Comparison of ENCODE assay signal across 1 cellular context in the genomic region with DNA sequence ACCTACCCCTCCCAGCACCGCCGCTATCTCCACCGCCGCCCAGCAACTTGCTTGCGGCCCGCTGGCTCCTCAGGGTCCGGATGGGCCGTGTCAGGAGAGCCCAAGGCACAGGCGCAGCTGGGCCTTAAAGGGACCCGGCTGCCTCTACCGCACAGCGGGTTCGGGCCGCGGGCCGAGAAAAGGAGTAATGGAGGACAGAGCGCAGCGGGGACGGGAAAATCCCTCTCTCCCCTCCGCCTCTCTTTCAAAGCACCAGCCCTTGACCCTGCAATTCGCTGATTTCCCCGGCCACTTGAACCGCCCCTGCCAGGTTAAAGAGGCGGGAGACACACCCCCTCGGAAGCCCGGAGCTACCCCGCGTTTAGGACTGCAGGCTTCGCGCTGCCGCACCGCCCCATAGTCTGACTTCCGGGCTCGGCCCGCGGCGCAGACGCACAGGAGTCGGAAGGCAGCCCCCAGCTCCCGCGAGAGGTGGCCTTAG.
A peak's percentile ranks its signal among the peaks of the same experiment; 100 is the strongest.
TF ChIP-seq lines count a peak whose summit lies in the region.

A gene with protein sequence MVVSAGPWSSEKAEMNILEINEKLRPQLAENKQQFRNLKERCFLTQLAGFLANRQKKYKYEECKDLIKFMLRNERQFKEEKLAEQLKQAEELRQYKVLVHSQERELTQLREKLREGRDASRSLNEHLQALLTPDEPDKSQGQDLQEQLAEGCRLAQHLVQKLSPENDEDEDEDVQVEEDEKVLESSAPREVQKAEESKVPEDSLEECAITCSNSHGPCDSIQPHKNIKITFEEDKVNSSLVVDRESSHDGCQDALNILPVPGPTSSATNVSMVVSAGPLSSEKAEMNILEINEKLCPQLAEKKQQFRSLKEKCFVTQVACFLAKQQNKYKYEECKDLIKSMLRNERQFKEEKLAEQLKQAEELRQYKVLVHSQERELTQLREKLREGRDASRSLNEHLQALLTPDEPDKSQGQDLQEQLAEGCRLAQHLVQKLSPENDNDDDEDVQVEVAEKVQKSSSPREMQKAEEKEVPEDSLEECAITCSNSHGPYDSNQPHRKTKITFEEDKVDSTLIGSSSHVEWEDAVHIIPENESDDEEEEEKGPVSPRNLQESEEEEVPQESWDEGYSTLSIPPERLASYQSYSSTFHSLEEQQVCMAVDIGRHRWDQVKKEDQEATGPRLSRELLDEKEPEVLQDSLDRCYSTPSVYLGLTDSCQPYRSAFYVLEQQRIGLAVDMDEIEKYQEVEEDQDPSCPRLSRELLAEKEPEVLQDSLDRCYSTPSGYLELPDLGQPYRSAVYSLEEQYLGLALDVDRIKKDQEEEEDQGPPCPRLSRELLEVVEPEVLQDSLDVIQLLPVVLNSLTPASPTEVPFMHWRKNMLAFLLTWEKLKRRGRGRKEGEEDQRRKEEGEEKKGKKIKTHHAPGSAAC (minus strand): TSS at position 371 of the 481 bp plus-strand sequence. CDS start 25,278 bp downstream, outside the sequence.

TF ChIP-seq in HEK293, 187 proteins besides CTCF, POLR2A, EP300 and RAD21 (continued from another document):
- TF ChIP-seq, protein P1, sequence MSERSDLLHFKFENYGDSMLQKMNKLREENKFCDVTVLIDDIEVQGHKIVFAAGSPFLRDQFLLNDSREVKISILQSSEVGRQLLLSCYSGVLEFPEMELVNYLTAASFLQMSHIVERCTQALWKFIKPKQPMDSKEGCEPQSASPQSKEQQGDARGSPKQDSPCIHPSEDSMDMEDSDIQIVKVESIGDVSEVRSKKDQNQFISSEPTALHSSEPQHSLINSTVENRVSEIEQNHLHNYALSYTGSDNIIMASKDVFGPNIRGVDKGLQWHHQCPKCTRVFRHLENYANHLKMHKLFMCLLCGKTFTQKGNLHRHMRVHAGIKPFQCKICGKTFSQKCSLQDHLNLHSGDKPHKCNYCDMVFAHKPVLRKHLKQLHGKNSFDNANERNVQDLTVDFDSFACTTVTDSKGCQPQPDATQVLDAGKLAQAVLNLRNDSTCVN (tag by site-specific recombination; optimal IDR thresholded peaks at IDR 0.05), result peak; percentile 48
- TF ChIP-seq KLF9 (tag by site-specific recombination; IDR thresholded peaks at IDR 0.05; ENCODE audit: low read depth) (peak; percentile 96), KLF10 (tag by site-specific recombination; IDR thresholded peaks at IDR 0.05) (peak; percentile 95), ZNF2 (tag by site-specific recombination; IDR thresholded peaks at IDR 0.05) (0 out of 2 replicates have a peak, but pooled peaks have one; percentile 37), ZBTB17 (tag by site-specific recombination; IDR thresholded peaks at IDR 0.05) (peak; percentile 38; the same call in 1 of the 2 replicates), ZXDB (tag by site-specific recombination; IDR thresholded peaks at IDR 0.05) (peak; percentile 75), ZBTB8A (tag by site-specific recombination; IDR thresholded peaks at IDR 0.05) (peak; percentile 48; the same call in 1 of the 2 replicates), KLF7 (tag by site-specific recombination; IDR thresholded peaks at IDR 0.05; ENCODE audit: borderline replicate concordance) (0 out of 2 replicates have a peak, but pooled peaks have one; percentile 25), GLIS2 (tag by site-specific recombination; IDR thresholded peaks at IDR 0.05) (peak; percentile 78), ZNF366 (tag by site-specific recombination; conservative IDR thresholded peaks at IDR 0.05) (peak; percentile 78), ZNF335 (tag by site-specific recombination; conservative IDR thresholded peaks at IDR 0.05) (peak; percentile 82), ZSCAN30 (tag by site-specific recombination; IDR thresholded peaks at IDR 0.05) (peak; percentile 50; the same call in 1 of the 2 replicates), SP7 (tag by site-specific recombination; IDR thresholded peaks at IDR 0.05) (peak; percentile 40), EGR2 (tag by site-specific recombination; IDR thresholded peaks at IDR 0.05; ENCODE audit: low read depth) (0 out of 2 replicates have a peak, but pooled peaks have one; percentile 36), ZNF629 (tag by site-specific recombination; IDR thresholded peaks at IDR 0.05) (peak; percentile 54; the same call in 1 of the 2 replicates), ZFHX2 (tag by site-specific recombination; conservative IDR thresholded peaks at IDR 0.05) (0 out of 2 replicates have a peak, but pooled peaks have one; percentile 17), KLF8 (tag by site-specific recombination; IDR thresholded peaks at IDR 0.05) (peak; percentile 56), SP2 (tag by site-specific recombination; IDR thresholded peaks at IDR 0.05) (peak; percentile 85), ZBTB48 (tag by site-specific recombination; IDR thresholded peaks at IDR 0.05) (0 out of 2 replicates have a peak, but pooled peaks have one; percentile 42), ZNF341 (tag by site-specific recombination; IDR thresholded peaks at IDR 0.05; ENCODE audit: low read depth) (peak; percentile 76), ZNF501 (tag by site-specific recombination; IDR thresholded peaks at IDR 0.05) (peak; percentile 61; the same call in 1 of the 2 replicates), ZNF561 (tag by site-specific recombination; IDR thresholded peaks at IDR 0.05; ENCODE audit: borderline replicate concordance) (0 out of 2 replicates have a peak, but pooled peaks have one; percentile 37), ZNF600 (tag by site-specific recombination; IDR thresholded peaks at IDR 0.05) (peak; percentile 55; the same call in 1 of the 2 replicates)
- TF ChIP-seq, protein P2, sequence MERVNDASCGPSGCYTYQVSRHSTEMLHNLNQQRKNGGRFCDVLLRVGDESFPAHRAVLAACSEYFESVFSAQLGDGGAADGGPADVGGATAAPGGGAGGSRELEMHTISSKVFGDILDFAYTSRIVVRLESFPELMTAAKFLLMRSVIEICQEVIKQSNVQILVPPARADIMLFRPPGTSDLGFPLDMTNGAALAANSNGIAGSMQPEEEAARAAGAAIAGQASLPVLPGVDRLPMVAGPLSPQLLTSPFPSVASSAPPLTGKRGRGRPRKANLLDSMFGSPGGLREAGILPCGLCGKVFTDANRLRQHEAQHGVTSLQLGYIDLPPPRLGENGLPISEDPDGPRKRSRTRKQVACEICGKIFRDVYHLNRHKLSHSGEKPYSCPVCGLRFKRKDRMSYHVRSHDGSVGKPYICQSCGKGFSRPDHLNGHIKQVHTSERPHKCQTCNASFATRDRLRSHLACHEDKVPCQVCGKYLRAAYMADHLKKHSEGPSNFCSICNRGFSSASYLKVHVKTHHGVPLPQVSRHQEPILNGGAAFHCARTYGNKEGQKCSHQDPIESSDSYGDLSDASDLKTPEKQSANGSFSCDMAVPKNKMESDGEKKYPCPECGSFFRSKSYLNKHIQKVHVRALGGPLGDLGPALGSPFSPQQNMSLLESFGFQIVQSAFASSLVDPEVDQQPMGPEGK (tag by site-specific recombination; IDR thresholded peaks at IDR 0.05), result peak; percentile 34; the same call in 1 of the 2 replicates
- TF ChIP-seq, protein P3, sequence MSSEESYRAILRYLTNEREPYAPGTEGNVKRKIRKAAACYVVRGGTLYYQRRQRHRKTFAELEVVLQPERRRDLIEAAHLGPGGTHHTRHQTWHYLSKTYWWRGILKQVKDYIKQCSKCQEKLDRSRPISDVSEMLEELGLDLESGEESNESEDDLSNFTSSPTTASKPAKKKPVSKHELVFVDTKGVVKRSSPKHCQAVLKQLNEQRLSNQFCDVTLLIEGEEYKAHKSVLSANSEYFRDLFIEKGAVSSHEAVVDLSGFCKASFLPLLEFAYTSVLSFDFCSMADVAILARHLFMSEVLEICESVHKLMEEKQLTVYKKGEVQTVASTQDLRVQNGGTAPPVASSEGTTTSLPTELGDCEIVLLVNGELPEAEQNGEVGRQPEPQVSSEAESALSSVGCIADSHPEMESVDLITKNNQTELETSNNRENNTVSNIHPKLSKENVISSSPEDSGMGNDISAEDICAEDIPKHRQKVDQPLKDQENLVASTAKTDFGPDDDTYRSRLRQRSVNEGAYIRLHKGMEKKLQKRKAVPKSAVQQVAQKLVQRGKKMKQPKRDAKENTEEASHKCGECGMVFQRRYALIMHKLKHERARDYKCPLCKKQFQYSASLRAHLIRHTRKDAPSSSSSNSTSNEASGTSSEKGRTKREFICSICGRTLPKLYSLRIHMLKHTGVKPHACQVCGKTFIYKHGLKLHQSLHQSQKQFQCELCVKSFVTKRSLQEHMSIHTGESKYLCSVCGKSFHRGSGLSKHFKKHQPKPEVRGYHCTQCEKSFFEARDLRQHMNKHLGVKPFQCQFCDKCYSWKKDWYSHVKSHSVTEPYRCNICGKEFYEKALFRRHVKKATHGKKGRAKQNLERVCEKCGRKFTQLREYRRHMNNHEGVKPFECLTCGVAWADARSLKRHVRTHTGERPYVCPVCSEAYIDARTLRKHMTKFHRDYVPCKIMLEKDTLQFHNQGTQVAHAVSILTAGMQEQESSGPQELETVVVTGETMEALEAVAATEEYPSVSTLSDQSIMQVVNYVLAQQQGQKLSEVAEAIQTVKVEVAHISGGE (tag by site-specific recombination; conservative IDR thresholded peaks at IDR 0.05; ENCODE audit: low read depth), result peak; percentile 75
- TF ChIP-seq, protein P4, sequence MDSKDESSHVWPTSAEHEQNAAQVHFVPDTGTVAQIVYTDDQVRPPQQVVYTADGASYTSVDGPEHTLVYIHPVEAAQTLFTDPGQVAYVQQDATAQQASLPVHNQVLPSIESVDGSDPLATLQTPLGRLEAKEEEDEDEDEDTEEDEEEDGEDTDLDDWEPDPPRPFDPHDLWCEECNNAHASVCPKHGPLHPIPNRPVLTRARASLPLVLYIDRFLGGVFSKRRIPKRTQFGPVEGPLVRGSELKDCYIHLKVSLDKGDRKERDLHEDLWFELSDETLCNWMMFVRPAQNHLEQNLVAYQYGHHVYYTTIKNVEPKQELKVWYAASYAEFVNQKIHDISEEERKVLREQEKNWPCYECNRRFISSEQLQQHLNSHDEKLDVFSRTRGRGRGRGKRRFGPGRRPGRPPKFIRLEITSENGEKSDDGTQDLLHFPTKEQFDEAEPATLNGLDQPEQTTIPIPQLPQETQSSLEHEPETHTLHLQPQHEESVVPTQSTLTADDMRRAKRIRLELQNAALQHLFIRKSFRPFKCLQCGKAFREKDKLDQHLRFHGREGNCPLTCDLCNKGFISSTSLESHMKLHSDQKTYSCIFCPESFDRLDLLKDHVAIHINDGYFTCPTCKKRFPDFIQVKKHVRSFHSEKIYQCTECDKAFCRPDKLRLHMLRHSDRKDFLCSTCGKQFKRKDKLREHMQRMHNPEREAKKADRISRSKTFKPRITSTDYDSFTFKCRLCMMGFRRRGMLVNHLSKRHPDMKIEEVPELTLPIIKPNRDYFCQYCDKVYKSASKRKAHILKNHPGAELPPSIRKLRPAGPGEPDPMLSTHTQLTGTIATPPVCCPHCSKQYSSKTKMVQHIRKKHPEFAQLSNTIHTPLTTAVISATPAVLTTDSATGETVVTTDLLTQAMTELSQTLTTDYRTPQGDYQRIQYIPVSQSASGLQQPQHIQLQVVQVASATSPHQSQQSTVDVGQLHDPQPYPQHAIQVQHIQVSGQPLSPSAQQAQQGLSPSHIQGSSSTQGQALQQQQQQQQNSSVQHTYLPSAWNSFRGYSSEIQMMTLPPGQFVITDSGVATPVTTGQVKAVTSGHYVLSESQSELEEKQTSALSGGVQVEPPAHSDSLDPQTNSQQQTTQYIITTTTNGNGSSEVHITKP (tag by site-specific recombination; IDR thresholded peaks at IDR 0.05), result peak; percentile 93
- TF ChIP-seq, protein P5, sequence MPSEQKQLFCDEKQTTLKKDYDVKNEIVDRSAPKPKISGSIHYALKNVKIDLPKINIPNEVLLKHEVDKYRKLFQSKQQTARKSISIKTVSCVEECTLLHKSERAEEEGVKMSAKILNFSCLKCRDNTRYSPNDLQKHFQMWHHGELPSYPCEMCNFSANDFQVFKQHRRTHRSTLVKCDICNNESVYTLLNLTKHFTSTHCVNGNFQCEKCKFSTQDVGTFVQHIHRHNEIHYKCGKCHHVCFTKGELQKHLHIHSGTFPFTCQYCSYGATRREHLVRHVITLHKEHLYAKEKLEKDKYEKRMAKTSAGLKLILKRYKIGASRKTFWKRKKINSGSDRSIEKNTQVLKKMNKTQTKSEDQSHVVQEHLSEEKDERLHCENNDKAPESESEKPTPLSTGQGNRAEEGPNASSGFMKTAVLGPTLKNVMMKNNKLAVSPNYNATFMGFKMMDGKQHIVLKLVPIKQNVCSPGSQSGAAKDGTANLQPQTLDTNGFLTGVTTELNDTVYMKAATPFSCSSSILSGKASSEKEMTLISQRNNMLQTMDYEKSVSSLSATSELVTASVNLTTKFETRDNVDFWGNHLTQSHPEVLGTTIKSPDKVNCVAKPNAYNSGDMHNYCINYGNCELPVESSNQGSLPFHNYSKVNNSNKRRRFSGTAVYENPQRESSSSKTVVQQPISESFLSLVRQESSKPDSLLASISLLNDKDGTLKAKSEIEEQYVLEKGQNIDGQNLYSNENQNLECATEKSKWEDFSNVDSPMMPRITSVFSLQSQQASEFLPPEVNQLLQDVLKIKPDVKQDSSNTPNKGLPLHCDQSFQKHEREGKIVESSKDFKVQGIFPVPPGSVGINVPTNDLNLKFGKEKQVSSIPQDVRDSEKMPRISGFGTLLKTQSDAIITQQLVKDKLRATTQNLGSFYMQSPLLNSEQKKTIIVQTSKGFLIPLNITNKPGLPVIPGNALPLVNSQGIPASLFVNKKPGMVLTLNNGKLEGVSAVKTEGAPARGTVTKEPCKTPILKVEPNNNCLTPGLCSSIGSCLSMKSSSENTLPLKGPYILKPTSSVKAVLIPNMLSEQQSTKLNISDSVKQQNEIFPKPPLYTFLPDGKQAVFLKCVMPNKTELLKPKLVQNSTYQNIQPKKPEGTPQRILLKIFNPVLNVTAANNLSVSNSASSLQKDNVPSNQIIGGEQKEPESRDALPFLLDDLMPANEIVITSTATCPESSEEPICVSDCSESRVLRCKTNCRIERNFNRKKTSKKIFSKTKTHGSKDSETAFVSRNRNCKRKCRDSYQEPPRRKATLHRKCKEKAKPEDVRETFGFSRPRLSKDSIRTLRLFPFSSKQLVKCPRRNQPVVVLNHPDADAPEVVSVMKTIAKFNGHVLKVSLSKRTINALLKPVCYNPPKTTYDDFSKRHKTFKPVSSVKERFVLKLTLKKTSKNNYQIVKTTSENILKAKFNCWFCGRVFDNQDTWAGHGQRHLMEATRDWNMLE (tag by site-specific recombination; conservative IDR thresholded peaks at IDR 0.05; ENCODE audit: low read depth), result 0 out of 2 replicates have a peak, but pooled peaks have one; percentile 43
- TF ChIP-seq, protein P6, sequence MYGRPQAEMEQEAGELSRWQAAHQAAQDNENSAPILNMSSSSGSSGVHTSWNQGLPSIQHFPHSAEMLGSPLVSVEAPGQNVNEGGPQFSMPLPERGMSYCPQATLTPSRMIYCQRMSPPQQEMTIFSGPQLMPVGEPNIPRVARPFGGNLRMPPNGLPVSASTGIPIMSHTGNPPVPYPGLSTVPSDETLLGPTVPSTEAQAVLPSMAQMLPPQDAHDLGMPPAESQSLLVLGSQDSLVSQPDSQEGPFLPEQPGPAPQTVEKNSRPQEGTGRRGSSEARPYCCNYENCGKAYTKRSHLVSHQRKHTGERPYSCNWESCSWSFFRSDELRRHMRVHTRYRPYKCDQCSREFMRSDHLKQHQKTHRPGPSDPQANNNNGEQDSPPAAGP (tag by site-specific recombination; IDR thresholded peaks at IDR 0.05), result 0 out of 2 replicates have a peak, but pooled peaks have one; percentile 23
